ENCODE assay signal across 22 cellular contexts in the genomic region with DNA sequence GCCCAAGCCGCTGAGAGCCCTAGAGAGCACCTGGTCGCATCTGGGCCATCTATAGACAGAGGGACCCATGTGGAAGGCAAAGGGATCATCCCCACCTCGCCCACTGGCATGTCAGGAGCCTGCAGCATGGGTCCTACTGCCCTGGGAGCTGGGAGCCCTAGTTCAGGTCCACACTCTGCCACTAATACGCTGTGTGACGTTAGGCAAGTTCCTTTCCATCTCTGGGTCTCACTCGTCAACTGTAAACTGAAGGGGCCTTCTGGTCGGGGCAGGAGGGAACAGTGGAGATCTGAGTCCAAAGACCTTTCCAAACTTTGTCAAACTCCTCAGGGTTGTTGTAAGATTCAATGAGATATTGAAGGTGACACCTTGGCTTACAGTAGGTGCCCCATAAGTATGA. TPM values are rescaled to one million over a fixed set of nuclear protein-coding genes. Genes with fewer than 3 reads are reported as not detected.
DNase-seq lines count a peak whose midpoint lies in the region; ATAC-seq, FAIRE-seq and TF ChIP-seq lines count a peak whose summit lies in the region.
"Had no signal": no experiment of that assay in that cellular context is flagged by ENCODE, and none has a peak within 500 bp of the region (broad histone marks: within the 10 kb centered on the region; RNA-seq: fewer than 3 reads in every experiment).

No MANE protein-coding gene starts in this region.

- H3K4me3 ChIP-seq in adrenal gland (no peak overlapping the region), liver (ENCODE audit: low read depth in 1 of 3, low read length in 3 of 3) (no peak overlapping the region), ovary (no peak overlapping the region), psoas muscle (no peak overlapping the region)
- H3K4me3 ChIP-seq: gastroesophageal sphincter, HAP-1, lung, prostate gland had no signal

- H2BK15ac ChIP-seq in H9 (ENCODE audit: low read depth, low read length), result no peak overlapping the region

- no peak overlapping the region for H2BK5ac ChIP-seq in H9 (ENCODE audit: insufficient read length, low read length)

- DNase-seq in H9 (no peak), adrenal gland (no peak), DMS153 (lab: John Stamatoyannopoulos, UW) (no peak), ovary (no peak), psoas muscle (no peak), D721Med (ENCODE audit: insufficient read length, low spot score) (no peak)
- DNase-seq: activated naive CD4-positive, alpha-beta T cell treated with anti-CD3 and anti-CD28 coated beads, Interleukin-2, amount 10 ng/mL, durations not matched to agents 7 days and 5 days; GDM1; KBM-7; MV-4-11; natural killer cell; NCI-H2029; NCI-H446 treated with DMSO at 0.1 percent for 48 hours had no signal

- no peaks in the 10 kb centered on the region for H3K23me2 ChIP-seq in H9 (ENCODE audit: insufficient read length, low read depth, low read length, poor library complexity, severe bottlenecking)

- no peak overlapping the region for H3K23ac ChIP-seq in H9 (ENCODE audit: insufficient read length, low read depth, low read length)

- peaks cover 3% of the 10 kb centered on the region for H3K27me3 Mint-ChIP-seq in H9 (ENCODE audit: low read depth)

- no peak overlapping the region for H4K8ac ChIP-seq in H9 (replicated peaks; ENCODE audit: insufficient read length, low read depth, low read length)

- H3K4me1 Mint-ChIP-seq in H9, result peaks cover 52 to 67% of the 10 kb centered on the region in 2 experiments
- H3K4me1 Mint-ChIP-seq: activated naive CD4-positive, alpha-beta T cell treated with anti-CD3 and anti-CD28 coated beads, Interleukin-2, amount 10 ng/mL, durations not matched to agents 7 days and 5 days had no signal

- TF ChIP-seq EP300 in ovary (IDR thresholded peaks at IDR 0.05), result no peak

- no peak for TF ChIP-seq CTCF in H9 (conservative IDR thresholded peaks at IDR 0.05)
- TF ChIP-seq CTCF in adrenal gland (IDR thresholded peaks at IDR 0.05), result no peak
- no peak for TF ChIP-seq CTCF in liver (IDR thresholded peaks at IDR 0.05; ENCODE audit: low read depth, low read length, missing input control)
- TF ChIP-seq CTCF in ovary (IDR thresholded peaks at IDR 0.05), result no peak
- no peak for TF ChIP-seq CTCF in psoas muscle (IDR thresholded peaks at IDR 0.05)
- TF ChIP-seq CTCF in D721Med (IDR thresholded peaks at IDR 0.05; ENCODE audit: insufficient read depth, missing control alignments), result no peak

- H3K79me1 ChIP-seq in H9 (ENCODE audit: insufficient read depth, low read depth, low read length, poor library complexity, severe bottlenecking), result no peaks in the 10 kb centered on the region

- intact Hi-C loops in adrenal gland (cut with DNase I), result no loop called here
- intact Hi-C loops in ovary (cut with DNase I), result no loop called here
- intact Hi-C loops in psoas muscle (cut with DNase I), result no loop called here

- H2BK12ac ChIP-seq in H9 (ENCODE audit: insufficient read length, low read depth, low read length), result no peak overlapping the region

- no peaks in the 10 kb centered on the region for H3K36me3 ChIP-seq in adrenal gland (replicated peaks in 1 of 2)
- no peaks in the 10 kb centered on the region for H3K36me3 ChIP-seq in liver (ENCODE audit: control insufficient read depth in 4 of 4, insufficient read depth in 3 of 4, low read depth in 1 of 4, low read length in 3 of 4)
- no peaks in the 10 kb centered on the region for H3K36me3 ChIP-seq in ovary
- H3K36me3 ChIP-seq in psoas muscle (ENCODE audit: insufficient read depth in 1 of 2, low read depth in 1 of 2), result no peaks in the 10 kb centered on the region
- H3K36me3 ChIP-seq: brain microvascular endothelial cell, gastroesophageal sphincter, HAP-1, prostate gland had no signal

- peak overlapping the region in 1 of 3 experiments; percentile 50; a peak in 1 of 7 replicates for H3K27ac Mint-ChIP-seq in H9
- H3K27ac Mint-ChIP-seq: activated naive CD4-positive, alpha-beta T cell treated with anti-CD3 and anti-CD28 coated beads, Interleukin-2, amount 10 ng/mL, durations not matched to agents 7 days and 5 days; natural killer cell; T-helper 1 cell treated with Interleukin-12 subunit alpha and Interleukin-12 subunit beta and Interleukin-4 antibody, amounts not matched to agents 30 μg/mL and 1 μg/mL, for 36 hours had no signal

- H4K20me1 ChIP-seq in H9 (ENCODE audit: control insufficient read depth, insufficient read depth, insufficient read length), result no peaks in the 10 kb centered on the region

- no peak for FAIRE-seq in D721Med (lab: Jason Lieb, UNC)

- H3K4me1 ChIP-seq in H9 (ENCODE audit: insufficient read depth, low read length) (peaks cover 6% of the 10 kb centered on the region), adrenal gland (replicated peaks in 1 of 2) (peaks cover 18 to 74% of the 10 kb centered on the region in 2 donors), liver (ENCODE audit: control insufficient read depth in 4 of 4, insufficient read depth in 4 of 4, low read length in 3 of 4) (peaks cover 0 to 15% (median 1%) of the 10 kb centered on the region in 4 donors), ovary (ENCODE audit: insufficient read depth) (peaks cover 5% of the 10 kb centered on the region), psoas muscle (peaks cover 34% of the 10 kb centered on the region)

- H3K36me3 Mint-ChIP-seq in H9 (ENCODE audit: insufficient read depth in 1 of 3, low read depth in 3 of 3), result no peaks in the 10 kb centered on the region
- H3K36me3 Mint-ChIP-seq: activated naive CD4-positive, alpha-beta T cell treated with anti-CD3 and anti-CD28 coated beads, Interleukin-2, amount 10 ng/mL, durations not matched to agents 7 days and 5 days; natural killer cell had no signal

- no peaks in the 10 kb centered on the region for H3K9me3 ChIP-seq in H9 (ENCODE audit: control insufficient read depth, low read depth, low read length)
- no peaks in the 10 kb centered on the region for H3K9me3 ChIP-seq in adrenal gland (replicated peaks in 1 of 3)
- H3K9me3 ChIP-seq in liver (ENCODE audit: control insufficient read depth in 4 of 4, low read length in 3 of 4), result no peaks in the 10 kb centered on the region
- no peaks in the 10 kb centered on the region for H3K9me3 ChIP-seq in ovary
- H3K9me3 ChIP-seq in psoas muscle, result no peaks in the 10 kb centered on the region
- H3K9me3 ChIP-seq: gastroesophageal sphincter, HAP-1, prostate gland had no signal

- H3K79me2 ChIP-seq in H9 (ENCODE audit: insufficient read depth, low read length), result no peaks in the 10 kb centered on the region

- no peak overlapping the region for H4K5ac ChIP-seq in H9 (ENCODE audit: insufficient read length, low read depth, low read length)

- peak overlapping the region; percentile 45 for H2AK5ac ChIP-seq in H9 (ENCODE audit: insufficient read length, low read length)

- no peak overlapping the region for H4K91ac ChIP-seq in H9 (ENCODE audit: insufficient read length, low read depth, low read length)

- H2BK20ac ChIP-seq in H9 (ENCODE audit: low read depth, low read length, poor library complexity, severe bottlenecking), result no peak overlapping the region

- H3K56ac ChIP-seq in H9 (ENCODE audit: insufficient read length, low read depth, low read length), result no peak overlapping the region

- no peak overlapping the region for H3K18ac ChIP-seq in H9 (ENCODE audit: insufficient read length, low read depth, low read length)

- no peak for TF ChIP-seq RAD21 in liver (IDR thresholded peaks at IDR 0.05)

- ATAC-seq in psoas muscle, result no peak
- ATAC-seq: natural killer cell had no signal

- no peak overlapping the region; the same call in 1 of the 2 replicates for H3K14ac ChIP-seq in H9 (ENCODE audit: insufficient read depth, low read length)

- H3K9ac ChIP-seq in H9 (ENCODE audit: extremely low read depth, insufficient read length, low read length), result no peak overlapping the region
- H3K9ac ChIP-seq in liver (ENCODE audit: low read depth in 1 of 2, low read length in 2 of 2), result no peak overlapping the region

- H3K27ac ChIP-seq in H9 (ENCODE audit: insufficient read length, low read depth, low read length) (no peak overlapping the region), adrenal gland (peak overlapping the region in 3 of 5 donors; percentile 50 to 87 (median 80)), liver (ENCODE audit: low read depth in 1 of 2, low read length in 2 of 2) (peak overlapping the region; percentile 23 to 40), temporal lobe (ENCODE audit: low read depth, low read length) (peak overlapping the region; percentile 46), ovary (peak overlapping the region in 1 of 2 donors; percentile 37), psoas muscle (no peak overlapping the region)
- H3K27ac ChIP-seq: gastroesophageal sphincter, HL-60 had no signal

- H2AFZ ChIP-seq in H9 (ENCODE audit: low read length), result no peak overlapping the region

- no peak overlapping the region for H3K4ac ChIP-seq in H9 (ENCODE audit: low read depth, low read length)

- H3T11ph ChIP-seq in H9 (ENCODE audit: low read length), result no peak overlapping the region

- H3K4me3 Mint-ChIP-seq in H9, result no peak overlapping the region
- H3K4me3 Mint-ChIP-seq: activated naive CD4-positive, alpha-beta T cell treated with anti-CD3 and anti-CD28 coated beads, Interleukin-2, amount 10 ng/mL, durations not matched to agents 7 days and 5 days; natural killer cell; T-helper 1 cell treated with Interleukin-12 subunit alpha and Interleukin-12 subunit beta and Interleukin-4 antibody, amounts not matched to agents 30 μg/mL and 1 μg/mL, for 36 hours had no signal

- no peaks in the 10 kb centered on the region for H3K9me3 Mint-ChIP-seq in H9
- H3K9me3 Mint-ChIP-seq: activated naive CD4-positive, alpha-beta T cell treated with anti-CD3 and anti-CD28 coated beads, Interleukin-2, amount 10 ng/mL, durations not matched to agents 7 days and 5 days; natural killer cell; T-helper 1 cell treated with Interleukin-12 subunit alpha and Interleukin-12 subunit beta and Interleukin-4 antibody, amounts not matched to agents 30 μg/mL and 1 μg/mL, for 36 hours had no signal

- no CpG with 5 or more reads among the region's 7 CpGs for WGBS in H9 (ENCODE audit: extremely low coverage, insufficient read length, low lambda C conversion rate)
- 79 to 92% (median 90%) methylated on average over 5 to 7 of the region's 7 CpGs for whole genome bisulfite sequencing in adrenal gland, 4 donors
- 86% methylated on average over 7 of the region's 7 CpGs for whole genome bisulfite sequencing in liver
- 87 to 91% (median 91%) methylated on average over 7 of the region's 7 CpGs for WGBS in ovary, 3 donors
- 86 to 93% (median 90%) methylated on average over 7 of the region's 7 CpGs for WGBS in psoas muscle, 3 donors

- H3K4me2 ChIP-seq in H9 (ENCODE audit: insufficient read depth, insufficient read length, low read length), result no peak overlapping the region

- TF ChIP-seq POLR2A in adrenal gland (IDR thresholded peaks at IDR 0.05) (no peak), ovary (IDR thresholded peaks at IDR 0.05) (no peak)

- H3K27me3 ChIP-seq in H9 (ENCODE audit: insufficient read depth, low read length) (no peaks in the 10 kb centered on the region), adrenal gland (no peaks in the 10 kb centered on the region), liver (ENCODE audit: control insufficient read depth in 4 of 4, insufficient read depth in 4 of 4, low read length in 3 of 4) (no peaks in the 10 kb centered on the region), ovary (no peaks in the 10 kb centered on the region), psoas muscle (ENCODE audit: insufficient read depth in 3 of 3, low read length in 2 of 3) (peaks cover 0 to 2% (median 0%) of the 10 kb centered on the region in 3 donors)
- H3K27me3 ChIP-seq: brain microvascular endothelial cell, gastroesophageal sphincter had no signal

- no peak overlapping the region for H2BK120ac ChIP-seq in H9 (ENCODE audit: low read depth, low read length, poor library complexity, severe bottlenecking)

RNA-seq across cellular contexts. Expression of a gene that starts 23.4 kb away (rescaled TPM):
- total RNA-seq in H9 (2021) (28.4 and 29.7 TPM in 2 replicates), adrenal gland (10 to 100 TPM in 5 of 8 donors, 1 to 10 TPM in 3; 6.8 to 27.0 (median 10.9) TPM), liver (1 to 10 TPM; 1.4 to 1.8 TPM), temporal lobe (4.2 TPM), ovary (10 to 100 TPM in 1 of 7 donors, 1 to 10 TPM in 6; 3.7 to 48.0 (median 6.8) TPM), psoas muscle (1 to 10 TPM; 1.1 to 5.7 (median 2.5) TPM)
- polyA plus RNA-seq in adrenal gland (1 to 10 TPM; 3.0 to 7.9 (median 7.3) TPM), liver (1 to 10 TPM in 1 of 2 donors, under 1 TPM in 1; 0.56 to 1.2 TPM), ovary (1 to 10 TPM; 2.7 to 4.2 TPM), psoas muscle (1 to 10 TPM in 2 of 3 donors, under 1 TPM in 1; 0.65 to 1.3 (median 1.1) TPM)

Comparison
In these comparisons a context has a peak if more than half of its experiments do, and no peak if none do; other contexts are left out.
1. H3K27ac ChIP-seq: peak in adrenal gland (3 of 5), liver (2 of 2) and temporal lobe (single experiment); none in H9 (single experiment) and psoas muscle (single experiment).